Comparison of ENCODE assay signal across 8 cellular contexts in genomic region chr4:185209852-185210101, GRCh38. TPM values are rescaled to one million over a fixed set of nuclear protein-coding genes. Genes with fewer than 3 reads are reported as not detected.
DNase-seq lines count a peak whose midpoint lies in the region; ATAC-seq and TF ChIP-seq lines count a peak whose summit lies in the region.
"Not testable (repeated sequence)": the region's sequence is repeated elsewhere in the genome, so short reads cannot be mapped to it uniquely, and the experiment has no call there.

No MANE protein-coding gene starts in this region.

- H3K27ac ChIP-seq in BLaER1 treated with 17β-estradiol and CSF1 and Interleukin-3, amounts not matched to agents 10 nM and 100 nM = peak overlapping the region; percentile 76 to 93 (median 88)
- H3K27ac ChIP-seq in HUES6 (ENCODE audit: low read depth, low read length); mesenchymal stem cell (ENCODE audit: low read length, poor library complexity, severe bottlenecking): not testable (repeated sequence)
- H3K27ac ChIP-seq in fibroblast of lung (ENCODE audit: insufficient read depth, low read length) = peak overlapping the region; percentile 20

- peak overlapping the region; percentile 74 to 98 (median 89) for H3K4me2 ChIP-seq in BLaER1 treated with 17β-estradiol and CSF1 and Interleukin-3, amounts not matched to agents 10 nM and 100 nM
- not testable (repeated sequence) for H3K4me2 ChIP-seq in fibroblast of lung (ENCODE audit: extremely low read depth, insufficient read depth, low read length)
- peak overlapping the region; percentile 93 for H3K4me2 ChIP-seq in mesenchymal stem cell (ENCODE audit: low read length, poor library complexity, severe bottlenecking)

- peak overlapping the region; percentile 75 to 97 (median 93) for H3K4me3 ChIP-seq in BLaER1 treated with 17β-estradiol and CSF1 and Interleukin-3, amounts not matched to agents 10 nM and 100 nM
- H3K4me3 ChIP-seq in HUES6 (ENCODE audit: low read depth, low read length) = peak overlapping the region; percentile 82
- H3K4me3 ChIP-seq in fibroblast of lung (replicated peaks in 1 of 4; ENCODE audit: control extremely low read depth in 1 of 4, insufficient read depth in 1 of 4, low read depth in 3 of 4, low read length in 4 of 4) = peak overlapping the region in 2 of 4 experiments; percentile 86 to 91
- H3K4me3 ChIP-seq in mesenchymal stem cell (ENCODE audit: insufficient read depth in 1 of 2, low read depth in 1 of 2, low read length in 2 of 2) = peak overlapping the region; percentile 67 to 97

- peaks cover 22% of the 10 kb centered on the region for H3K36me3 Mint-ChIP-seq in activated T-helper 17 cell treated with anti-CD3 and anti-CD28 coated beads, Interleukin-2, amount 50 U/mL, for 72 hours (ENCODE audit: low read depth)
- not testable (repeated sequence) for H3K36me3 Mint-ChIP-seq in stimulated activated naive B cell treated with anti-CD40 and anti-IgM and Interleukin-4, amounts not matched to agents 10 μg/mL and 1 μg/mL and 100 μg/mL, for 72 hours

- peaks cover 9 to 34% (median 21%) of the 10 kb centered on the region in 11 experiments; a peak in 14 of 22 replicates for H4K20me1 ChIP-seq in BLaER1 treated with 17β-estradiol and CSF1 and Interleukin-3, amounts not matched to agents 10 nM and 100 nM
- not testable (repeated sequence) for H4K20me1 ChIP-seq in fibroblast of lung (ENCODE audit: control insufficient read depth, extremely low read depth, insufficient read depth, low read length)

- H2BK120ac ChIP-seq in mesenchymal stem cell (ENCODE audit: low read depth, low read length) = peak overlapping the region; percentile 94

- H3K14ac ChIP-seq in mesenchymal stem cell (ENCODE audit: low read length in 2 of 2) = peak overlapping the region in 1 of 2 experiments; percentile 80

- not testable (repeated sequence) for H3K9me3 ChIP-seq in BLaER1 treated with 17β-estradiol and CSF1 and Interleukin-3, amounts not matched to agents 10 nM and 100 nM (replicated peaks in 1 of 11); HUES6 (ENCODE audit: control insufficient read depth, insufficient read depth, low read depth, low read length); fibroblast of lung (ENCODE audit: control insufficient read depth, insufficient read depth, low read depth, low read length); mesenchymal stem cell (ENCODE audit: control insufficient read depth, low read length)

- H2BK15ac ChIP-seq in mesenchymal stem cell (ENCODE audit: low read depth, poor library complexity, severe bottlenecking) = peak overlapping the region; percentile 45

- H3K27me3 Mint-ChIP-seq in activated T-helper 17 cell treated with anti-CD3 and anti-CD28 coated beads, Interleukin-2, amount 50 U/mL, for 72 hours; stimulated activated naive B cell treated with anti-CD40 and anti-IgM and Interleukin-4, amounts not matched to agents 10 μg/mL and 1 μg/mL and 100 μg/mL, for 72 hours: not testable (repeated sequence)

- not testable (repeated sequence) for H3K36me3 ChIP-seq in BLaER1 treated with 17β-estradiol and CSF1 and Interleukin-3, amounts not matched to agents 10 nM and 100 nM; HUES6 (ENCODE audit: control insufficient read depth, insufficient read depth, low read length); fibroblast of lung (ENCODE audit: control insufficient read depth, insufficient read depth, low read length); mesenchymal stem cell (ENCODE audit: control insufficient read depth in 1 of 2, insufficient read depth in 2 of 2, low read depth in 1 of 2, low read length in 2 of 2)

- peak overlapping the region; percentile 18 for H4K91ac ChIP-seq in mesenchymal stem cell (ENCODE audit: low read length)

- not testable (repeated sequence) for H2AFZ ChIP-seq in fibroblast of lung (ENCODE audit: low read length); mesenchymal stem cell (ENCODE audit: low read depth, low read length)

- H3K18ac ChIP-seq in mesenchymal stem cell (ENCODE audit: low read depth in 1 of 2, low read length in 2 of 2) = peak overlapping the region; percentile 90 to 93

- not testable (repeated sequence) for H3K9me3 Mint-ChIP-seq in activated T-helper 17 cell treated with anti-CD3 and anti-CD28 coated beads, Interleukin-2, amount 50 U/mL, for 72 hours; stimulated activated naive B cell treated with anti-CD40 and anti-IgM and Interleukin-4, amounts not matched to agents 10 μg/mL and 1 μg/mL and 100 μg/mL, for 72 hours

- H2BK5ac ChIP-seq in mesenchymal stem cell (ENCODE audit: low read depth, low read length, poor library complexity, severe bottlenecking) = not testable (repeated sequence)

- not testable (repeated sequence) for H3K4me3 Mint-ChIP-seq in activated T-helper 17 cell treated with anti-CD3 and anti-CD28 coated beads, Interleukin-2, amount 50 U/mL, for 72 hours
- H3K4me3 Mint-ChIP-seq in stimulated activated naive B cell treated with anti-CD40 and anti-IgM and Interleukin-4, amounts not matched to agents 10 μg/mL and 1 μg/mL and 100 μg/mL, for 72 hours = peak overlapping the region in 1 of 2 donors; percentile 90

- H3K4me1 Mint-ChIP-seq in activated T-helper 17 cell treated with anti-CD3 and anti-CD28 coated beads, Interleukin-2, amount 50 U/mL, for 72 hours = peaks cover 22% of the 10 kb centered on the region
- peaks cover 38 to 71% of the 10 kb centered on the region in 2 donors for H3K4me1 Mint-ChIP-seq in stimulated activated naive B cell treated with anti-CD40 and anti-IgM and Interleukin-4, amounts not matched to agents 10 μg/mL and 1 μg/mL and 100 μg/mL, for 72 hours

- peaks cover 55 to 67% (median 61%) of the 10 kb centered on the region in 10 experiments for H3K4me1 ChIP-seq in BLaER1 treated with 17β-estradiol and CSF1 and Interleukin-3, amounts not matched to agents 10 nM and 100 nM
- H3K4me1 ChIP-seq in HUES6 (ENCODE audit: control insufficient read depth, insufficient read depth, low read length) = peaks cover 35% of the 10 kb centered on the region
- H3K4me1 ChIP-seq in fibroblast of lung (ENCODE audit: control insufficient read depth, extremely low read depth, insufficient read depth, low read length); mesenchymal stem cell (ENCODE audit: control insufficient read depth, insufficient read depth, low read depth, low read length): not testable (repeated sequence)

- not testable (repeated sequence) for H4K8ac ChIP-seq in mesenchymal stem cell (ENCODE audit: low read length)

- WGBS in mesenchymal stem cell = 2% methylated on average over 20 of the region's 39 CpGs

- H3K27ac Mint-ChIP-seq in activated T-helper 17 cell treated with anti-CD3 and anti-CD28 coated beads, Interleukin-2, amount 50 U/mL, for 72 hours; stimulated activated naive B cell treated with anti-CD40 and anti-IgM and Interleukin-4, amounts not matched to agents 10 μg/mL and 1 μg/mL and 100 μg/mL, for 72 hours: not testable (repeated sequence)

- peak overlapping the region; percentile 48 to 76 for H3K4ac ChIP-seq in mesenchymal stem cell (ENCODE audit: low read depth in 1 of 2, low read length in 2 of 2)

- peaks cover 36% of the 10 kb centered on the region for H3K79me2 ChIP-seq in fibroblast of lung (ENCODE audit: control insufficient read depth, insufficient read depth, low read length)

- H2AK5ac ChIP-seq in mesenchymal stem cell (ENCODE audit: low read length, severe bottlenecking) = not testable (repeated sequence)

- peak overlapping the region in 1 of 2 experiments; percentile 85 for H3K23ac ChIP-seq in mesenchymal stem cell (ENCODE audit: low read length in 2 of 2)

- H3K9ac ChIP-seq in BLaER1 treated with 17β-estradiol and CSF1 and Interleukin-3, amounts not matched to agents 10 nM and 100 nM = peak overlapping the region; percentile 92 to 94 (median 93)
- H3K9ac ChIP-seq in HUES6 (ENCODE audit: low read length) (peak overlapping the region; percentile 74), fibroblast of lung (ENCODE audit: insufficient read depth, low read length) (peak overlapping the region; percentile 63), mesenchymal stem cell (ENCODE audit: low read length) (peak overlapping the region; percentile 92)

- peaks cover 0 to 11% (median 0%) of the 10 kb centered on the region in 11 experiments; a peak in 4 of 22 replicates for H3K27me3 ChIP-seq in BLaER1 treated with 17β-estradiol and CSF1 and Interleukin-3, amounts not matched to agents 10 nM and 100 nM
- H3K27me3 ChIP-seq in HUES6 (ENCODE audit: control insufficient read depth, insufficient read depth, low read length) = peaks cover 10% of the 10 kb centered on the region
- not testable (repeated sequence) for H3K27me3 ChIP-seq in fibroblast of lung (ENCODE audit: control insufficient read depth, insufficient read depth, low read length); mesenchymal stem cell (ENCODE audit: control insufficient read depth in 1 of 2, insufficient read depth in 1 of 2, low read length in 2 of 2)

- H2BK12ac ChIP-seq in mesenchymal stem cell (ENCODE audit: low read length in 2 of 2) = not testable (repeated sequence)

- not testable (repeated sequence) for H3K79me1 ChIP-seq in mesenchymal stem cell (replicated peaks; ENCODE audit: low read length, poor library complexity, severe bottlenecking)

- ATAC-seq in GM19452 (IDR thresholded peaks at IDR 0.05; ENCODE audit: unreplicated experiment) (peak; percentile 21), HG02840 (IDR thresholded peaks at IDR 0.05; ENCODE audit: low FRiP score, unreplicated experiment) (peak; percentile 14)
- peak; percentile 38 for ATAC-seq in activated T-helper 17 cell treated with anti-CD3 and anti-CD28 coated beads, Interleukin-2, amount 50 U/mL, for 72 hours (replicated peaks)
- ATAC-seq in stimulated activated naive B cell treated with anti-CD40 and anti-IgM and Interleukin-4, amounts not matched to agents 10 μg/mL and 1 μg/mL and 100 μg/mL, for 72 hours (replicated peaks) = peak; percentile 32 to 42

- DNase-seq in fibroblast of lung (ENCODE audit: low read depth in 2 of 2); mesenchymal stem cell; stimulated activated naive B cell treated with anti-CD40 and anti-IgM and Interleukin-4, amounts not matched to agents 10 μg/mL and 1 μg/mL and 100 μg/mL, for 72 hours: not testable (repeated sequence)

- TF ChIP-seq CTCF in fibroblast of lung (conservative IDR thresholded peaks at IDR 0.05 in 1 of 2, IDR thresholded peaks at IDR 0.05 in 1 of 2; ENCODE audit: low read depth in 1 of 2, low read length in 2 of 2) = not testable (repeated sequence)

RNA-seq across cellular contexts. Expression of gene SNX25, which starts 0.4 kb away (rescaled TPM):
- total RNA-seq in activated T-helper 17 cell treated with anti-CD3 and anti-CD28 coated beads, Interleukin-2, amount 50 U/mL, for 72 hours = 10 to 100 TPM; 28.2 to 31.2 TPM
- 29.0 and 32.9 TPM in 2 replicates for total RNA-seq in fibroblast of lung
- 10.3 and 11.1 TPM in 2 replicates for polyA plus RNA-seq in fibroblast of lung
- polyA plus RNA-seq in fibroblast of lung (2012) = 7.8 and 9.0 TPM in 2 replicates
- polyA minus RNA-seq in fibroblast of lung (ENCODE audit: low replicate concordance) = 5.1 and 25.2 TPM in 2 replicates
- polyA plus RNA-seq in mesenchymal stem cell (2013, experiment 1 of 2) = 12.1 TPM
- polyA plus RNA-seq in mesenchymal stem cell (2013, experiment 2 of 2) = 13.1 TPM

RNA-seq across cellular contexts. Expression of gene CFAP97, which starts 6.0 kb away (rescaled TPM):
- 10 to 100 TPM; 33.7 to 37.0 TPM for total RNA-seq in activated T-helper 17 cell treated with anti-CD3 and anti-CD28 coated beads, Interleukin-2, amount 50 U/mL, for 72 hours
- 39.3 and 42.1 TPM in 2 replicates for total RNA-seq in fibroblast of lung
- polyA plus RNA-seq in fibroblast of lung = 41.7 and 50.8 TPM in 2 replicates
- polyA plus RNA-seq in fibroblast of lung (2012) = 20.6 and 22.6 TPM in 2 replicates
- 3.3 and 5.6 TPM in 2 replicates for polyA minus RNA-seq in fibroblast of lung (ENCODE audit: low replicate concordance)
- polyA plus RNA-seq in mesenchymal stem cell (2013, experiment 1 of 2) = 32.2 TPM
- 30.9 TPM for polyA plus RNA-seq in mesenchymal stem cell (2013, experiment 2 of 2)
